ENCODE assay signal across 26 cellular contexts in genomic region chr11:67040147-67040546, GRCh38. TPM values are rescaled to one million over a fixed set of nuclear protein-coding genes. Genes with fewer than 3 reads are reported as not detected.
"Had no signal": no experiment of that assay in that cellular context is flagged by ENCODE, and none has a peak within 500 bp of the region (broad histone marks: within the 10 kb centered on the region; RNA-seq: fewer than 3 reads in every experiment).

No MANE protein-coding gene starts in this region.

- H3K4me3 ChIP-seq: breast epithelium, mucosa of descending colon, pancreas, prostate gland, right atrium auricular region, suprapubic skin, tibial artery had no signal

- H3K4me1 ChIP-seq: breast epithelium, pancreas, prostate gland, right atrium auricular region, suprapubic skin had no signal

- H3K9me3 ChIP-seq: breast epithelium, mucosa of descending colon, pancreas, prostate gland, right atrium auricular region, suprapubic skin, tibial artery had no signal

- ATAC-seq: activated CD8-positive, alpha-beta memory T cell treated with anti-CD3 and anti-CD28 coated beads, Interleukin-2, amount 10 ng/mL, durations not matched to agents 7 days and 5 days; activated CD8-positive, alpha-beta T cell treated with anti-CD3 and anti-CD28 coated beads, Interleukin-2, amount 10 ng/mL, durations not matched to agents 7 days and 5 days; activated naive CD8-positive, alpha-beta T cell treated with anti-CD3 and anti-CD28 coated beads, Interleukin-2, amount 50 U/mL, for 24 hours; left cardiac atrium; left ventricle myocardium superior; mucosa of descending colon; natural killer cell treated with Interleukin-12 subunit alpha and Interleukin-12 subunit beta and Interleukin-15 and Interleukin-18, amount 100 ng/mL, for 72 hours; pancreas had no signal

- DNase-seq: activated CD4-positive, alpha-beta T cell treated with anti-CD3 and anti-CD28 coated beads, Interleukin-2, amount 50 U/mL, for 1 hour; activated CD8-positive, alpha-beta memory T cell treated with anti-CD3 and anti-CD28 coated beads, Interleukin-2, amount 10 ng/mL, durations not matched to agents 7 days and 5 days; activated CD8-positive, alpha-beta T cell treated with anti-CD3 and anti-CD28 coated beads, Interleukin-2, amount 10 ng/mL, durations not matched to agents 7 days and 5 days; activated naive CD8-positive, alpha-beta T cell treated with anti-CD3 and anti-CD28 coated beads, Interleukin-2, amount 50 U/mL, for 24 hours; activated T-cell treated with anti-CD3 and anti-CD28 coated beads, Interleukin-2, amount 50 U/mL, for 48 hours; amygdala; central memory CD4-positive, alpha-beta T cell; left cardiac atrium; left ventricle myocardium superior; mucosa of descending colon; pancreas; stimulated activated CD4-positive, alpha-beta T cell treated with anti-CD3 and anti-CD28 coated beads, Interleukin-15, amount 100 ng/mL, for 24 hours; stimulated activated naive CD4-positive, alpha-beta T cell; T-helper 2 cell; tibial artery had no signal

- FAIRE-seq: endometrium, frontal cortex, keratinocyte, pancreas had no signal

- H3K27me3 ChIP-seq: breast epithelium, pancreas, right atrium auricular region, suprapubic skin, tibial artery had no signal

- H3K27ac ChIP-seq: breast epithelium, epithelial cell of prostate, pancreas, prostate gland, right atrium auricular region, suprapubic skin, tibial artery had no signal

- H3K36me3 ChIP-seq: breast epithelium, pancreas, prostate gland, right atrium auricular region, suprapubic skin had no signal

RNA-seq across cellular contexts. Expression of gene RHOD, which starts 16.5 kb away (rescaled TPM):
- total RNA-seq: activated CD8-positive, alpha-beta T cell treated with anti-CD3 and anti-CD28 coated beads, Interleukin-2, amount 10 ng/mL, durations not matched to agents 7 days and 5 days; natural killer cell treated with Interleukin-12 subunit alpha and Interleukin-12 subunit beta and Interleukin-15 and Interleukin-18, amount 100 ng/mL, for 72 hours had no signal

RNA-seq across cellular contexts. Expression of gene SYT12, which starts 17.2 kb away (rescaled TPM):
- total RNA-seq: activated CD8-positive, alpha-beta memory T cell treated with anti-CD3 and anti-CD28 coated beads, Interleukin-2, amount 10 ng/mL, durations not matched to agents 7 days and 5 days; activated CD8-positive, alpha-beta T cell treated with anti-CD3 and anti-CD28 coated beads, Interleukin-2, amount 10 ng/mL, durations not matched to agents 7 days and 5 days; activated T-helper 2 cell treated with anti-CD3 and anti-CD28 coated beads, Interferon-gamma antibody, Interleukin-2, Interleukin-4, amounts not matched to agents 10 μg/mL and 5 μg/mL and 100 μg/mL, durations not matched to agents 14 hours and 24 hours and 36 hours; myocyte had no signal
